In genomic region chrX:21645437-21646220, GRCh38 we compare ENCODE assay signal across 22 cellular contexts. TPM values are rescaled to one million over a fixed set of nuclear protein-coding genes. Genes with fewer than 3 reads are reported as not detected.
"Had no signal": no experiment of that assay in that cellular context is flagged by ENCODE, and none has a peak within 500 bp of the region (broad histone marks: within the 10 kb centered on the region; RNA-seq: fewer than 3 reads in every experiment).

No MANE protein-coding gene starts in this region.

- H3K27ac Mint-ChIP-seq: activated B cell treated with CpG ODN at 0.5 μM for 24 hours; activated naive CD4-positive, alpha-beta T cell treated with anti-CD3 and anti-CD28 coated beads, Interleukin-2, amount 50 U/mL, for 72 hours; activated T-cell treated with anti-CD3 and anti-CD28 coated beads, Interleukin-2, amount 50 U/mL, for 72 hours; stimulated activated naive B cell treated with anti-CD40 and anti-IgM and Interleukin-4, amounts not matched to agents 10 μg/mL and 1 μg/mL and 100 μg/mL, for 72 hours had no signal

- H3K27me3 ChIP-seq: gastrocnemius medialis, right atrium auricular region, tibial artery, uterus had no signal

- H3K27ac ChIP-seq: gastrocnemius medialis, heart right ventricle, right atrium auricular region, tibial artery, uterus had no signal

- H3K4me3 Mint-ChIP-seq: activated B cell treated with CpG ODN at 0.5 μM for 24 hours; activated T-cell treated with anti-CD3 and anti-CD28 coated beads, Interleukin-2, amount 50 U/mL, for 72 hours; naive B cell; stimulated activated naive B cell treated with anti-CD40 and anti-IgM and Interleukin-4, amounts not matched to agents 10 μg/mL and 1 μg/mL and 100 μg/mL, for 72 hours had no signal

- FAIRE-seq: TTC549 had no signal

- H3K36me3 ChIP-seq: gastrocnemius medialis, heart right ventricle, right atrium auricular region, tibial artery, uterus had no signal

- H3K27me3 Mint-ChIP-seq: activated B cell treated with CpG ODN at 0.5 μM for 24 hours; naive B cell; stimulated activated naive B cell treated with anti-CD40 and anti-IgM and Interleukin-4, amounts not matched to agents 10 μg/mL and 1 μg/mL and 100 μg/mL, for 72 hours had no signal

- DNase-seq: activated B cell treated with CpG ODN at 0.5 μM for 24 hours; activated CD4-positive, alpha-beta T cell treated with anti-CD3 and anti-CD28 coated beads for 48 hours; activated CD8-positive, alpha-beta memory T cell treated with anti-CD3 and anti-CD28 coated beads, Interleukin-2, amount 50 U/mL, for 48 hours; activated gamma-delta T cell; activated T-cell treated with anti-CD3 and anti-CD28 coated beads, Interleukin-2, amount 50 U/mL, for 72 hours; cortex of kidney; effector CD8-positive, alpha-beta T cell; gastrocnemius medialis; heart right ventricle; left colon; naive B cell; posterior cingulate gyrus; stimulated activated CD4-positive, alpha-beta T cell treated with anti-CD3 and anti-CD28 coated beads, Interleukin-4, amount 100 ng/mL, for 1 hour; stimulated activated naive B cell treated with anti-CD40 and anti-IgM and Interleukin-4, amounts not matched to agents 10 μg/mL and 1 μg/mL and 100 μg/mL, for 72 hours; T-helper 2 cell; tibial artery; uterus had no signal

- H3K9me3 ChIP-seq: gastrocnemius medialis, heart right ventricle, right atrium auricular region, tibial artery, uterus had no signal

- H3K9me3 Mint-ChIP-seq: activated naive CD4-positive, alpha-beta T cell treated with anti-CD3 and anti-CD28 coated beads, Interleukin-2, amount 50 U/mL, for 72 hours had no signal

- H3K36me3 Mint-ChIP-seq: activated naive CD4-positive, alpha-beta T cell treated with anti-CD3 and anti-CD28 coated beads, Interleukin-2, amount 50 U/mL, for 72 hours had no signal

- H3K4me1 ChIP-seq: gastrocnemius medialis, heart right ventricle, right atrium auricular region, tibial artery, uterus had no signal

- H3K4me3 ChIP-seq: gastrocnemius medialis, heart right ventricle, lung, right atrium auricular region, tibial artery, uterus had no signal

- H3K4me1 Mint-ChIP-seq: activated B cell treated with CpG ODN at 0.5 μM for 24 hours; naive B cell; stimulated activated naive B cell treated with anti-CD40 and anti-IgM and Interleukin-4, amounts not matched to agents 10 μg/mL and 1 μg/mL and 100 μg/mL, for 72 hours had no signal

- ATAC-seq: activated naive CD4-positive, alpha-beta T cell treated with anti-CD3 and anti-CD28 coated beads, Interleukin-2, amount 50 U/mL, for 72 hours; activated T-cell treated with anti-CD3 and anti-CD28 coated beads, Interleukin-2, amount 50 U/mL, for 72 hours; gastrocnemius medialis; heart right ventricle; left colon; stimulated activated naive B cell treated with anti-CD40 and anti-IgM and Interleukin-4, amounts not matched to agents 10 μg/mL and 1 μg/mL and 100 μg/mL, for 72 hours had no signal

RNA-seq across cellular contexts. Expression of gene KLHL34, which starts 12.5 kb away (rescaled TPM):
- polyA plus RNA-seq: fibroblast of lung had no signal
